8 cellular contexts compared by ENCODE assay signal in the genomic region with DNA sequence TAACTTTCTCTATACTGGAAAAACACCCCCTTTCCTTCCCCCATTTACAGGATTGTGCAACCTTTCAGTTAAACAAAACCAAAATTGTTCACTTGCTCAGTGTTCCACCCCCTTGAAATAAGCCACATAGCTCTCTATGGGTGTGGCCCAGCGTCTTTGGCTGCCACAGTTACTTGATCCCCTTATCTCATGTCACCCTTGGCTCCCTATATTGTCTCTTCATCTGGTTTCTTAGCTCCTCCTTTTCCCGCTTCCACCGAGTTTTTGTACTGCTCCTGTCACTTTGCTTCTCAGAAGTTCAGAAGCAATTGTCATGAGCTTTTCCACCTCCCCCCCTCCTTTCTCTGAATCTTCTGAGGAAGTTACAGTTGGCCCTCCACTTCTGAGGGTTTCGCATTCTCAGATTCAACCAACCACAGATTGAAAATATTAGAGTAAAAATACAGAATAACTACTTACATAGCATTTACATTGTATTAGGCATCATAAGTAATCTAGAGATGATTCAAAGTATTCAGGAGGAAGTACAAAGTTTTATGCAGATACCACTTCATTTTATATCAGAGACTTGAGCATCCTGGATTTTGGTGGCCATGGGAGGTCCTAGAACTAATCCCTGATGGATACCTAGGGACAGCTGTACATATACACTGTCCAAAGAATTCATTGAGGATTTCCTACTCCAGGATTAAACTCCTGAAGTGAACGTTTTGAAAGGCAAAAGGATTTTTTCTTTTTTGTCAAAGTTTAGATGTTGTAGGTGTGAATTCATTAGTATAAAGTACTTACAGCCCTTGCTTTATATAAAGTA.
DNase-seq lines count a peak whose midpoint lies in the region; ATAC-seq, FAIRE-seq and TF ChIP-seq lines count a peak whose summit lies in the region.

No MANE protein-coding gene starts in this region.

- POLR2A ChIA-PET in A549 (lab: Yijun Ruan, JAX): no interaction called here

- no peaks in the 10 kb centered on the region for H3K27me3 ChIP-seq in prostate gland (replicated peaks; ENCODE audit: insufficient read depth)

- TF ChIP-seq EP300 in A549 (IDR thresholded peaks at IDR 0.05): no peak

- H3K27ac ChIP-seq in A549 (no peak overlapping the region), prostate gland (no peak overlapping the region)

- H3K36me3 Mint-ChIP-seq in T-helper 17 cell (ENCODE audit: low read depth): peaks cover 5% of the 10 kb centered on the region

- no peak for TF ChIP-seq RAD21 in A549 (conservative IDR thresholded peaks at IDR 0.05 in 1 of 2, IDR thresholded peaks at IDR 0.05 in 1 of 2)

- 47% methylated on average over 5 of the region's 5 CpGs for WGBS in A549 (ENCODE audit: missing lambda C conversion rate)
- WGBS in prostate gland: 52% methylated on average over 5 of the region's 5 CpGs

- peaks cover 57% of the 10 kb centered on the region for H3K4me1 Mint-ChIP-seq in T-helper 17 cell

- no peak for TF ChIP-seq CTCF in A549 (IDR thresholded peaks at IDR 0.05)
- no peak for TF ChIP-seq CTCF in fibroblast of pulmonary artery (IDR thresholded peaks at IDR 0.05; ENCODE audit: low read length, missing control alignments)
- TF ChIP-seq CTCF in prostate gland (IDR thresholded peaks at IDR 0.05): no peak

- DNase-seq in A549 (ENCODE audit: low read depth in 1 of 2, low spot score in 1 of 2): no peak
- DNase-seq in T-helper 17 cell: no peak
- DNase-seq in fibroblast of pulmonary artery (ENCODE audit: low read depth): peak; percentile 48
- DNase-seq in stimulated activated CD8-positive, alpha-beta memory T cell treated with anti-CD3 and anti-CD28 coated beads, Interleukin-15, amount 100 ng/mL, for 1 hour (ENCODE audit: low read depth): peak; percentile 13
- no peak for DNase-seq in prostate gland (ENCODE audit: low spot score)
- no peak for DNase-seq in C1 segment of cervical spinal cord (lab: John Stamatoyannopoulos, UW)

- TF ChIP-seq POLR2A in A549 (IDR thresholded peaks at IDR 0.05; ENCODE audit: low read length) (no peak), prostate gland (IDR thresholded peaks at IDR 0.05) (no peak)

- no peak for FAIRE-seq in A549 (lab: Jason Lieb, UNC)

- intact Hi-C loops in prostate gland (cut with DNase I): no loop called here

- no peaks in the 10 kb centered on the region for H3K36me3 ChIP-seq in prostate gland

- H3K4me1 ChIP-seq in A549: peaks cover 8% of the 10 kb centered on the region
- H3K4me1 ChIP-seq in prostate gland (replicated peaks): no peaks in the 10 kb centered on the region

- H3K27me3 Mint-ChIP-seq in T-helper 17 cell: no peaks in the 10 kb centered on the region

- H3K4me3 ChIP-seq in A549 (no peak overlapping the region), fibroblast of pulmonary artery (replicated peaks; ENCODE audit: low read depth, low read length) (no peak overlapping the region), prostate gland (no peak overlapping the region)

- peak overlapping the region; percentile 87 for H3K4me3 Mint-ChIP-seq in T-helper 17 cell

- peak in 1 of 2 experiments; percentile 62; a peak in 3 of 6 replicates for ATAC-seq in A549
- peak; percentile 47 for ATAC-seq in GM18873 (IDR thresholded peaks at IDR 0.05; ENCODE audit: low FRiP score, unreplicated experiment)
- peak; percentile 48 for ATAC-seq in HG03095 (IDR thresholded peaks at IDR 0.05; ENCODE audit: unreplicated experiment)
- peak; percentile 78 for ATAC-seq in T-helper 17 cell

- peak overlapping the region; percentile 98 for H3K27ac Mint-ChIP-seq in T-helper 17 cell

- H3K4me2 ChIP-seq in A549: peak overlapping the region; percentile 44

- CTCF ChIA-PET in A549 (lab: Yijun Ruan, JAX): interaction anchor here (1.2 kb wide), 1 partner anchor 70 kb away, joined by 3 read pairs; no protein-coding TSS in a partner anchor

- H3K9me3 ChIP-seq in A549: no peaks in the 10 kb centered on the region
- H3K9me3 ChIP-seq in T-helper 17 cell (ENCODE audit: control insufficient read depth, low read length, poor library complexity, severe bottlenecking): no peaks in the 10 kb centered on the region
- no peaks in the 10 kb centered on the region for H3K9me3 ChIP-seq in prostate gland

TF ChIP-seq in A549, 52 proteins besides CTCF, POLR2A, EP300 and RAD21:
- peak; percentile 8 to 48; a peak in 2 of 4 replicates for TF ChIP-seq CEBPB (IDR thresholded peaks at IDR 0.05)
- no peak for TF ChIP-seq NPAS2 (CRISPR knock-in tag; IDR thresholded peaks at IDR 0.05; ENCODE audit: borderline replicate concordance)

Comparison
In these comparisons a context has a peak if more than half of its experiments do, and no peak if none do; other contexts are left out.
1. DNase-seq: peak in fibroblast of pulmonary artery (single experiment) and stimulated activated CD8-positive, alpha-beta memory T cell treated with anti-CD3 and anti-CD28 coated beads, Interleukin-15, amount 100 ng/mL, for 1 hour (single experiment); none in A549 (0 of 2), T-helper 17 cell (0 of 3), prostate gland (single experiment) and C1 segment of cervical spinal cord (0 of 14).